10 cellular contexts compared by ENCODE assay signal in genomic region chr1:52057876-52058275, GRCh38. TPM values are rescaled to one million over a fixed set of nuclear protein-coding genes. Genes with fewer than 3 reads are reported as not detected.
DNase-seq lines count a peak whose midpoint lies in the region; ATAC-seq and TF ChIP-seq lines count a peak whose summit lies in the region.
"Had no signal": no experiment of that assay in that cellular context is flagged by ENCODE, and none has a peak within 500 bp of the region (broad histone marks: within the 10 kb centered on the region; RNA-seq: fewer than 3 reads in every experiment).

No MANE protein-coding gene starts in this region.

- no peak for ATAC-seq in HG02970 (IDR thresholded peaks at IDR 0.05; ENCODE audit: low FRiP score, unreplicated experiment)
- ATAC-seq in GM21528 (IDR thresholded peaks at IDR 0.05; ENCODE audit: low FRiP score, unreplicated experiment): no peak

- peak; percentile 7 for DNase-seq in ELF-1 (ENCODE audit: low read depth, low spot score)
- DNase-seq in NB4 (ENCODE audit: low read depth): peak; percentile 33
- DNase-seq in NCI-H2029 treated with DMSO at 0.1 percent for 48 hours (lab: John Stamatoyannopoulos, UW): no peak
- DNase-seq: esophagus squamous epithelium, NCI-H2107 had no signal

- H3K27me3 ChIP-seq in ectodermal cell (ENCODE audit: control insufficient read depth, insufficient read depth, low read length, poor library complexity, severe bottlenecking) (no peaks in the 10 kb centered on the region), neuron (ENCODE audit: insufficient read depth, low read length) (no peaks in the 10 kb centered on the region)
- H3K27me3 ChIP-seq: esophagus squamous epithelium had no signal

- no peak for TF ChIP-seq CTCF in NB4 (IDR thresholded peaks at IDR 0.05; ENCODE audit: low read depth, low read length)

- TF ChIP-seq POLR2A in NB4 (IDR thresholded peaks at IDR 0.05; ENCODE audit: extremely low read depth, insufficient read length): no peak

- H3K4me1 ChIP-seq in ectodermal cell (ENCODE audit: control insufficient read depth, insufficient read depth, low read length) (peaks cover 7% of the 10 kb centered on the region), neuron (ENCODE audit: insufficient read depth, low read length) (peaks cover 30% of the 10 kb centered on the region)

- peak overlapping the region; percentile 68 for H3K4me3 ChIP-seq in NB4 (ENCODE audit: low read depth, low read length)
- peak overlapping the region; percentile 75 for H3K4me3 ChIP-seq in ectodermal cell (ENCODE audit: insufficient read depth, low read depth, low read length)
- peak overlapping the region; percentile 69 for H3K4me3 ChIP-seq in neuron (ENCODE audit: low read length)

- no peak overlapping the region for H3K27ac ChIP-seq in ectodermal cell (ENCODE audit: insufficient read depth, low read depth, low read length, poor library complexity, severe bottlenecking)

- H3K36me3 ChIP-seq in ectodermal cell (ENCODE audit: control insufficient read depth, insufficient read depth, low read length) (peaks cover 17% of the 10 kb centered on the region), neuron (ENCODE audit: insufficient read depth, low read length) (peaks cover 32% of the 10 kb centered on the region)

- H3K9me3 ChIP-seq in ectodermal cell (ENCODE audit: control insufficient read depth, low read length): no peaks in the 10 kb centered on the region
- H3K9me3 ChIP-seq in neuron (ENCODE audit: low read length): no peaks in the 10 kb centered on the region
- H3K9me3 ChIP-seq: esophagus squamous epithelium, thoracic aorta had no signal

- no peak overlapping the region for H2AFZ ChIP-seq in neuron (ENCODE audit: low read depth, low read length)

RNA-seq across cellular contexts. Expression of gene BTF3L4, which starts 1.8 kb away (rescaled TPM):
- 132 TPM for polyA plus RNA-seq in ectodermal cell (2013, experiment 1 of 4)
- polyA plus RNA-seq in ectodermal cell (2013, experiment 2 of 4): 132 TPM
- 103 TPM for polyA plus RNA-seq in ectodermal cell (2013, experiment 3 of 4)
- polyA plus RNA-seq in ectodermal cell (2013, experiment 4 of 4): 105 TPM

RNA-seq across cellular contexts. Expression of gene TXNDC12, which starts 2.9 kb away (rescaled TPM):
- 76.2 TPM for polyA plus RNA-seq in ectodermal cell (2013, experiment 1 of 4)
- polyA plus RNA-seq in ectodermal cell (2013, experiment 2 of 4): 67.5 TPM
- polyA plus RNA-seq in ectodermal cell (2013, experiment 3 of 4): 62.4 TPM
- 65.5 TPM for polyA plus RNA-seq in ectodermal cell (2013, experiment 4 of 4)

RNA-seq across cellular contexts. Expression of gene KTI12, which starts 24.3 kb away (rescaled TPM):
- 7.9 TPM for polyA plus RNA-seq in ectodermal cell (2013, experiment 1 of 4)
- polyA plus RNA-seq in ectodermal cell (2013, experiment 2 of 4): 8.7 TPM
- polyA plus RNA-seq in ectodermal cell (2013, experiment 3 of 4): 6.3 TPM
- 6.0 TPM for polyA plus RNA-seq in ectodermal cell (2013, experiment 4 of 4)
